ENCODE assay signal across 8 cellular contexts in the genomic region with DNA sequence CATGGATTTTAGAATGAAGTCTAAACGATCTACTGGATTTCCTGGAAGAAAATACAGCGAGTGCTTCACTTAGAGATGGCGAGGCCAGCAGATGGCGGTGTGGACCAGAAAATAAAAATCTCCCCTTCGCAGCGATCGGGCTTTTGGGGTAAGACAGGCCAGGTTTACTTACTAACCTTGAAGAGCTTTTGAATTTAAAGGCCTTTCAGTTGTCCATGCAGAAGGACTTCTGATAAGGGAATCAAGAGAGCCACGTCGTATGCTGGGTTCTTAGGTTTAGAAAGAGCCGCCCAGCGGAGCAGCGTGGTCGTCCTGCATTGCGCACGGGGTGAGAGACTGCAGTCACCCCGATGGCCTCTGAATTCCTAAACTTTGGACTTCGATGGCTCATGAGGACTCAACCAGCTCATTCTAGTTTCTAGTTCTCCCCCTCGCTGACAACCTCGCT.
DNase-seq lines count a peak whose midpoint lies in the region; ATAC-seq and TF ChIP-seq lines count a peak whose summit lies in the region.

No MANE protein-coding gene starts in this region.

- DNase-seq in HK-2 (ENCODE audit: unreplicated experiment): peak; percentile 59
- peak; percentile 65 for DNase-seq in NCI-H526 treated with DMSO at 0.1 percent for 48 hours (lab: John Stamatoyannopoulos, UW)
- DNase-seq in activated CD8-positive, alpha-beta memory T cell treated with anti-CD3 and anti-CD28 coated beads, Interleukin-2, amount 50 U/mL, for 4 hours: peak; percentile 23
- peak in 1 of 2 donors; percentile 15 for DNase-seq in foreskin keratinocyte
- DNase-seq in osteoblast (ENCODE audit: insufficient read length, low spot score, missing footprints): peak; percentile 91
- DNase-seq in NCI-H226: no peak

- H3K4me1 ChIP-seq in foreskin keratinocyte: no peaks in the 10 kb centered on the region
- no peaks in the 10 kb centered on the region for H3K4me1 ChIP-seq in osteoblast (ENCODE audit: insufficient read depth, low read length)

- H3K9me3 ChIP-seq in osteoblast (ENCODE audit: low read depth, low read length): no peaks in the 10 kb centered on the region

- H4K20me1 ChIP-seq in osteoblast (ENCODE audit: insufficient read depth, low read length): no peaks in the 10 kb centered on the region

- no peaks in the 10 kb centered on the region for H3K79me2 ChIP-seq in osteoblast (ENCODE audit: insufficient read depth, low read length)

- no peak overlapping the region for H3K4me3 ChIP-seq in osteoblast (ENCODE audit: insufficient read depth, low read length)

- H3K4me2 ChIP-seq in osteoblast (ENCODE audit: insufficient read depth, low read length): no peak overlapping the region

- TF ChIP-seq CTCF in C4-2B (conservative IDR thresholded peaks at IDR 0.05) (peak; percentile 84), foreskin keratinocyte (conservative IDR thresholded peaks at IDR 0.05) (peak; percentile 75), osteoblast (IDR thresholded peaks at IDR 0.05; ENCODE audit: extremely low read depth, low read depth, low read length) (peak; percentile 75)

- no peak overlapping the region for H2AFZ ChIP-seq in osteoblast (ENCODE audit: low read length)

- no peak overlapping the region for H3K27ac ChIP-seq in C4-2B
- no peak overlapping the region for H3K27ac ChIP-seq in foreskin keratinocyte
- H3K27ac ChIP-seq in osteoblast (ENCODE audit: low read depth, low read length): no peak overlapping the region

- H3K27me3 ChIP-seq in foreskin keratinocyte (peaks cover 7% of the 10 kb centered on the region), osteoblast (ENCODE audit: insufficient read depth, low read length) (no peaks in the 10 kb centered on the region)

- peak; percentile 70 for ATAC-seq in foreskin keratinocyte
- ATAC-seq in HG03135 (IDR thresholded peaks at IDR 0.05; ENCODE audit: unreplicated experiment): no peak

- no peaks in the 10 kb centered on the region for H3K36me3 ChIP-seq in osteoblast (ENCODE audit: insufficient read depth, low read length)
